Comparison of ENCODE assay signal across 8 cellular contexts in genomic region chr4:77052352-77052751, GRCh38. TPM values are rescaled to one million over a fixed set of nuclear protein-coding genes. Genes with fewer than 3 reads are reported as not detected.
DNase-seq lines count a peak whose midpoint lies in the region; ATAC-seq and TF ChIP-seq lines count a peak whose summit lies in the region.

No MANE protein-coding gene starts in this region.

- peaks cover 5 to 15% of the 10 kb centered on the region in 2 donors for H3K36me3 Mint-ChIP-seq in activated naive CD4-positive, alpha-beta T cell treated with anti-CD3 and anti-CD28 coated beads, Interleukin-2, amount 50 U/mL, for 72 hours

- peaks cover 68% of the 10 kb centered on the region for H3K36me3 ChIP-seq in BE2C

- H3K4me3 ChIP-seq in BE2C (ENCODE audit: low read depth, low read length) = no peak overlapping the region

- no peaks in the 10 kb centered on the region for H3K27me3 ChIP-seq in BE2C

- TF ChIP-seq CTCF in BE2C (IDR thresholded peaks at IDR 0.05; ENCODE audit: low read depth, low read length) = peak; percentile 77

- H3K27ac Mint-ChIP-seq in activated naive CD4-positive, alpha-beta T cell treated with anti-CD3 and anti-CD28 coated beads, Interleukin-2, amount 50 U/mL, for 72 hours = peak overlapping the region in 1 of 2 donors; percentile 64

- DNase-seq in BE2C (peak; percentile 68), H4 (ENCODE audit: low spot score) (peak; percentile 41), islet precursor cell (peak; percentile 66)
- DNase-seq in activated naive CD4-positive, alpha-beta T cell treated with anti-CD3 and anti-CD28 coated beads, Interleukin-2, amount 50 U/mL, for 72 hours (ENCODE audit: low spot score in 2 of 2) = peak in 1 of 2 donors; percentile 54
- DNase-seq in stimulated activated CD8-positive, alpha-beta memory T cell treated with anti-CD3 and anti-CD28 coated beads, Interleukin-12 subunit alpha, Interleukin-12 subunit beta, amount 100 ng/mL, for 4 hours (ENCODE audit: low read depth) = peak; percentile 26

- ATAC-seq in SK-N-SH treated with all-trans-retinoic acid at 6 μM for 48 hours = peak; percentile 56; the same call in 2 of the 3 replicates
- peak; percentile 37 to 43 for ATAC-seq in activated naive CD4-positive, alpha-beta T cell treated with anti-CD3 and anti-CD28 coated beads, Interleukin-2, amount 50 U/mL, for 72 hours
- ATAC-seq in GM21390 (IDR thresholded peaks at IDR 0.05; ENCODE audit: unreplicated experiment) = no peak
- no peak for ATAC-seq in GM18867 (IDR thresholded peaks at IDR 0.05; ENCODE audit: unreplicated experiment)

- no peaks in the 10 kb centered on the region for H3K9me3 Mint-ChIP-seq in activated naive CD4-positive, alpha-beta T cell treated with anti-CD3 and anti-CD28 coated beads, Interleukin-2, amount 50 U/mL, for 72 hours

- peaks cover 4% of the 10 kb centered on the region; the same call in 1 of the 2 replicates for H3K4me1 ChIP-seq in BE2C

- no peaks in the 10 kb centered on the region for H3K9me3 ChIP-seq in BE2C

TF ChIP-seq in SK-N-SH treated with all-trans-retinoic acid at 6 μM for 48 hours, 23 proteins besides CTCF, POLR2A, EP300 and RAD21:
- TF ChIP-seq, protein P1, sequence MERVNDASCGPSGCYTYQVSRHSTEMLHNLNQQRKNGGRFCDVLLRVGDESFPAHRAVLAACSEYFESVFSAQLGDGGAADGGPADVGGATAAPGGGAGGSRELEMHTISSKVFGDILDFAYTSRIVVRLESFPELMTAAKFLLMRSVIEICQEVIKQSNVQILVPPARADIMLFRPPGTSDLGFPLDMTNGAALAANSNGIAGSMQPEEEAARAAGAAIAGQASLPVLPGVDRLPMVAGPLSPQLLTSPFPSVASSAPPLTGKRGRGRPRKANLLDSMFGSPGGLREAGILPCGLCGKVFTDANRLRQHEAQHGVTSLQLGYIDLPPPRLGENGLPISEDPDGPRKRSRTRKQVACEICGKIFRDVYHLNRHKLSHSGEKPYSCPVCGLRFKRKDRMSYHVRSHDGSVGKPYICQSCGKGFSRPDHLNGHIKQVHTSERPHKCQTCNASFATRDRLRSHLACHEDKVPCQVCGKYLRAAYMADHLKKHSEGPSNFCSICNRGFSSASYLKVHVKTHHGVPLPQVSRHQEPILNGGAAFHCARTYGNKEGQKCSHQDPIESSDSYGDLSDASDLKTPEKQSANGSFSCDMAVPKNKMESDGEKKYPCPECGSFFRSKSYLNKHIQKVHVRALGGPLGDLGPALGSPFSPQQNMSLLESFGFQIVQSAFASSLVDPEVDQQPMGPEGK (CRISPR knock-in tag; IDR thresholded peaks at IDR 0.05; ENCODE audit: borderline replicate concordance) = no peak
- TF ChIP-seq ZNF8 (CRISPR knock-in tag; IDR thresholded peaks at IDR 0.05) (no peak), ZFP3 (CRISPR knock-in tag; IDR thresholded peaks at IDR 0.05) (no peak)

RNA-seq across cellular contexts. Expression of gene CCNI, which starts 23.4 kb away (rescaled TPM):
- 98.0 TPM for polyA plus RNA-seq in BE2C (2012; ENCODE audit: insufficient read depth, insufficient read length, low read depth)
- 108 and 133 TPM in 2 replicates for total RNA-seq in H4 (2014; rRNA removed; shearing (Covaris generic))
- total RNA-seq in activated naive CD4-positive, alpha-beta T cell treated with anti-CD3 and anti-CD28 coated beads, Interleukin-2, amount 50 U/mL, for 72 hours = 100 to 1,000 TPM; 212 to 217 TPM

Comparison
In these comparisons a context has a peak if more than half of its experiments do, and no peak if none do; other contexts are left out.
1. ATAC-seq: peak in SK-N-SH treated with all-trans-retinoic acid at 6 μM for 48 hours (single experiment) and activated naive CD4-positive, alpha-beta T cell treated with anti-CD3 and anti-CD28 coated beads, Interleukin-2, amount 50 U/mL, for 72 hours (2 of 2); none in GM21390 (single experiment) and GM18867 (single experiment).